In genomic region chr16:68732068-68732680, GRCh38 we compare ENCODE assay signal across 1 cellular context.
TF ChIP-seq lines count a peak whose summit lies in the region.

No MANE protein-coding gene starts in this region.

TF ChIP-seq in A549, 52 proteins besides CTCF, POLR2A, EP300 and RAD21 (continued from another document):
- TF ChIP-seq ATOH8 (CRISPR knock-in tag; IDR thresholded peaks at IDR 0.05; ENCODE audit: low read depth) (no peak), MAZ (IDR thresholded peaks at IDR 0.05; ENCODE audit: borderline replicate concordance, low read depth, low read length) (no peak)
